In genomic region chrX:7153231-7153630, GRCh38 we compare ENCODE assay signal across 24 cellular contexts. TPM values are rescaled to one million over a fixed set of nuclear protein-coding genes. Genes with fewer than 3 reads are reported as not detected.
DNase-seq lines count a peak whose midpoint lies in the region; ATAC-seq, FAIRE-seq and TF ChIP-seq lines count a peak whose summit lies in the region.
"Had no signal": no experiment of that assay in that cellular context is flagged by ENCODE, and none has a peak within 500 bp of the region (broad histone marks: within the 10 kb centered on the region; RNA-seq: fewer than 3 reads in every experiment).

No MANE protein-coding gene starts in this region.

- TF ChIP-seq POLR2A in K562 (conservative IDR thresholded peaks at IDR 0.05), result no peak

- TF ChIP-seq EP300 in K562 (IDR thresholded peaks at IDR 0.05; ENCODE audit: low read length), result no peak

- H3K9me3 ChIP-seq in DND-41 (ENCODE audit: insufficient read depth, low read length, severe bottlenecking), result no peaks in the 10 kb centered on the region
- no peaks in the 10 kb centered on the region for H3K9me3 ChIP-seq in HEK293 (ENCODE audit: control insufficient read depth, insufficient read depth, low read depth, low read length)
- H3K9me3 ChIP-seq in K562 (replicated peaks; ENCODE audit: control insufficient read depth, insufficient read depth, low read depth, low read length), result no peaks in the 10 kb centered on the region
- H3K9me3 ChIP-seq: A549; BE2C; BLaER1 treated with 17β-estradiol and CSF1 and Interleukin-3, amounts not matched to agents 10 nM and 100 nM had no signal

- DNase-seq in DND-41, result no peak
- no peak for DNase-seq in K562 (ENCODE audit: extremely low read depth in 1 of 4, low spot score in 3 of 4)
- DNase-seq in epidermal melanocyte (ENCODE audit: insufficient read length, low spot score), result no peak
- DNase-seq in hippocampal formation (lab: John Stamatoyannopoulos, UW), result no peak
- DNase-seq: 8988T; ACHN; AML-193; BE2C; CD4-positive, alpha-beta T cell; CD8-positive, alpha-beta memory T cell; DMS53; DMS79 treated with DMSO at 0.1 percent for 48 hours; GM23248; H7; HFFc6 had no signal

- no TSS peak for BruUV-seq in K562 (replicated peaks; lab: Mats Ljungman, UMichigan)

- no peak overlapping the region for H3K4me3 Mint-ChIP-seq in stimulated activated memory B cell treated with anti-CD40 and anti-IgM and Interleukin-4, amounts not matched to agents 10 μg/mL and 1 μg/mL and 100 μg/mL, for 72 hours
- H3K4me3 Mint-ChIP-seq: CD14-positive monocyte; CD4-positive, alpha-beta T cell; CD8-positive, alpha-beta memory T cell; HFFc6 had no signal

- no peaks in the 10 kb centered on the region for H3K27me3 Mint-ChIP-seq in stimulated activated memory B cell treated with anti-CD40 and anti-IgM and Interleukin-4, amounts not matched to agents 10 μg/mL and 1 μg/mL and 100 μg/mL, for 72 hours
- H3K27me3 Mint-ChIP-seq: CD4-positive, alpha-beta T cell had no signal

- H3K9me1 ChIP-seq in K562 (ENCODE audit: control insufficient read depth, insufficient read depth, low read length), result no peaks in the 10 kb centered on the region

- H4K20me1 ChIP-seq in DND-41 (ENCODE audit: insufficient read depth, low read length) (no peaks in the 10 kb centered on the region), K562 (replicated peaks; ENCODE audit: control insufficient read depth, insufficient read depth, low read length) (no peaks in the 10 kb centered on the region)

- in situ Hi-C loops in K562 (cut with MboI), result no loop called here

- no peak overlapping the region for H3K9ac ChIP-seq in DND-41 (ENCODE audit: low read depth, low read length)
- no peak overlapping the region for H3K9ac ChIP-seq in K562 (ENCODE audit: insufficient read depth in 1 of 2, low read depth in 2 of 2, low read length in 2 of 2)
- H3K9ac ChIP-seq: BLaER1 treated with 17β-estradiol and CSF1 and Interleukin-3, amounts not matched to agents 10 nM and 100 nM; GM23248 had no signal

- no peak for FAIRE-seq in K562 (lab: Jason Lieb, UNC)
- FAIRE-seq: A549, G401.6, H1 had no signal

- no peaks in the 10 kb centered on the region for H3K9me3 Mint-ChIP-seq in stimulated activated memory B cell treated with anti-CD40 and anti-IgM and Interleukin-4, amounts not matched to agents 10 μg/mL and 1 μg/mL and 100 μg/mL, for 72 hours
- H3K9me3 Mint-ChIP-seq: CD4-positive, alpha-beta T cell; HFFc6 had no signal

- POLR2A ChIA-PET in HEK293 (lab: Yijun Ruan, JAX) (interaction anchor here (0.6 kb wide), 1 partner anchor 408 kb away, joined by 3 read pairs; no protein-coding TSS in a partner anchor), K562 (lab: Yijun Ruan, JAX) (no interaction called here)

- H2AFZ ChIP-seq in DND-41 (ENCODE audit: low read depth, low read length) (no peak overlapping the region), K562 (ENCODE audit: low read depth, low read length) (no peak overlapping the region)
- H2AFZ ChIP-seq: GM23248 had no signal

- H3K27ac ChIP-seq in DND-41 (ENCODE audit: low read length) (peak overlapping the region; percentile 59), HEK293 (ENCODE audit: extremely low read depth, low read depth, low read length) (no peak overlapping the region), K562 (ENCODE audit: extremely low read depth, low read depth, low read length) (no peak overlapping the region)
- H3K27ac ChIP-seq: A549, GM23248 had no signal

- no peaks in the 10 kb centered on the region for H3K27me3 ChIP-seq in DND-41 (ENCODE audit: insufficient read depth, low read length, poor library complexity)
- H3K27me3 ChIP-seq in K562 (ENCODE audit: control insufficient read depth in 2 of 2, insufficient read depth in 2 of 2, low read length in 2 of 2), result no peaks in the 10 kb centered on the region
- H3K27me3 ChIP-seq: BE2C; BLaER1 treated with 17β-estradiol and CSF1 and Interleukin-3, amounts not matched to agents 10 nM and 100 nM had no signal

- TF ChIP-seq RAD21 in K562 (CRISPR knock-in tag; conservative IDR thresholded peaks at IDR 0.05 in 1 of 2, IDR thresholded peaks at IDR 0.05 in 1 of 2), result no peak

- H3K36me3 Mint-ChIP-seq in stimulated activated memory B cell treated with anti-CD40 and anti-IgM and Interleukin-4, amounts not matched to agents 10 μg/mL and 1 μg/mL and 100 μg/mL, for 72 hours, result peaks cover 12% of the 10 kb centered on the region

- CTCF ChIA-PET in HEK293 (lab: Yijun Ruan, JAX) (no interaction called here), K562 (lab: Yijun Ruan, JAX; ENCODE audit: low intra/inter-chr PET ratio) (no interaction called here)

- ATAC-seq in DND-41 (ENCODE audit: insufficient read depth, low read depth), result no peak
- no peak for ATAC-seq in K562
- no peak for ATAC-seq in stimulated activated memory B cell treated with anti-CD40 and anti-IgM and Interleukin-4, amounts not matched to agents 10 μg/mL and 1 μg/mL and 100 μg/mL, for 72 hours
- no peak for ATAC-seq in HG03521 (IDR thresholded peaks at IDR 0.05; ENCODE audit: unreplicated experiment)
- ATAC-seq: A549, HCT116 had no signal

- intact Hi-C loops in K562 (cut with micrococcal nuclease), result no loop called here

- 0% methylated on average over 1 of the region's 2 CpGs for WGBS in K562 (ENCODE audit: insufficient coverage, low coverage, missing lambda C conversion rate)

- no peak overlapping the region for H3K4me2 ChIP-seq in DND-41 (ENCODE audit: insufficient read depth, low read length)
- H3K4me2 ChIP-seq in K562 (ENCODE audit: insufficient read depth, low read length), result no peak overlapping the region
- H3K4me2 ChIP-seq: A549 had no signal

- H3K4me1 ChIP-seq in DND-41 (ENCODE audit: insufficient read depth, low read length) (peaks cover 62% of the 10 kb centered on the region), HEK293 (ENCODE audit: control insufficient read depth, insufficient read depth, low read length) (no peaks in the 10 kb centered on the region), K562 (replicated peaks in 1 of 2; ENCODE audit: control insufficient read depth in 2 of 2, insufficient read depth in 2 of 2, low read length in 2 of 2) (peaks cover 0 to 4% of the 10 kb centered on the region in 2 experiments; a peak in 2 of 5 replicates)
- H3K4me1 ChIP-seq: BE2C had no signal

- peaks cover 5% of the 10 kb centered on the region for H3K4me1 Mint-ChIP-seq in stimulated activated memory B cell treated with anti-CD40 and anti-IgM and Interleukin-4, amounts not matched to agents 10 μg/mL and 1 μg/mL and 100 μg/mL, for 72 hours
- H3K4me1 Mint-ChIP-seq: CD14-positive monocyte had no signal

- peak overlapping the region; percentile 40 for H3K27ac Mint-ChIP-seq in stimulated activated memory B cell treated with anti-CD40 and anti-IgM and Interleukin-4, amounts not matched to agents 10 μg/mL and 1 μg/mL and 100 μg/mL, for 72 hours
- H3K27ac Mint-ChIP-seq: CD4-positive, alpha-beta T cell; HFFc6 had no signal

- H3K79me2 ChIP-seq in DND-41 (ENCODE audit: insufficient read depth, low read length) (peaks cover 52% of the 10 kb centered on the region), K562 (ENCODE audit: control insufficient read depth, insufficient read depth, low read length) (no peaks in the 10 kb centered on the region)

- no peak for TF ChIP-seq CTCF in DND-41 (IDR thresholded peaks at IDR 0.05; ENCODE audit: borderline replicate concordance, extremely low read depth, low read length, poor library complexity, severe bottlenecking)
- TF ChIP-seq CTCF in HEK293 (tag by site-specific recombination; IDR thresholded peaks at IDR 0.05), result no peak
- no peak for TF ChIP-seq CTCF in K562 (IDR thresholded peaks at IDR 0.05 in 2 of 3, conservative IDR thresholded peaks at IDR 0.05 in 1 of 3; ENCODE audit: insufficient read depth in 2 of 3, low read depth in 1 of 3, low read length in 3 of 3)

- H3K36me3 ChIP-seq in DND-41 (ENCODE audit: insufficient read depth, low read length), result peaks cover 4% of the 10 kb centered on the region
- no peaks in the 10 kb centered on the region for H3K36me3 ChIP-seq in HEK293 (ENCODE audit: control insufficient read depth in 2 of 2, insufficient read depth in 1 of 2, low read length in 2 of 2)
- no peaks in the 10 kb centered on the region for H3K36me3 ChIP-seq in K562 (ENCODE audit: control insufficient read depth, insufficient read depth, low read length)
- H3K36me3 ChIP-seq: BE2C had no signal

- H3K4me3 ChIP-seq in DND-41 (ENCODE audit: low read depth in 1 of 2, low read length in 2 of 2), result no peak overlapping the region
- no peak overlapping the region for H3K4me3 ChIP-seq in HEK293 (ENCODE audit: low read depth, low read length)
- H3K4me3 ChIP-seq in K562, result no peak overlapping the region
- H3K4me3 ChIP-seq: A549; BLaER1 treated with 17β-estradiol and CSF1 and Interleukin-3, amounts not matched to agents 10 nM and 100 nM; GM23248 had no signal

RNA-seq across cellular contexts. Expression of gene PUDP, which starts 5.3 kb away (rescaled TPM):
- total RNA-seq in K562 (2011; cell fraction: chromatin; rRNA removed; ENCODE audit: low replicate concordance), result 20.5 and 30.5 TPM in 2 replicates
- total RNA-seq in K562 (2011; cell fraction: nucleolus; rRNA removed), result 10.2 and 12.4 TPM in 2 replicates
- 20.8 and 28.0 TPM in 2 replicates for total RNA-seq in K562 (2011; cell fraction: nucleoplasm; rRNA removed)
- 13.6 and 13.8 TPM in 2 replicates for total RNA-seq in K562 (2014; rRNA removed)
- 21.1 and 21.2 TPM in 2 replicates for total RNA-seq in K562 (2014; rRNA removed; fragmentation: Illumina TruSeq; extraction: Trizol)
- total RNA-seq in K562 (2015; rRNA removed; fragmentation: Illumina TruSeq; extraction: Trizol), result 19.0 and 21.4 TPM in 2 replicates
- total RNA-seq in K562 (2021), result 29.2 and 31.7 TPM in 2 replicates
- 36.7 and 48.6 TPM in 2 replicates for polyA plus RNA-seq in K562 (2011; rRNA removed)
- polyA plus RNA-seq in K562 (2011; cell fraction: cytosol; rRNA removed), result 28.7 and 34.0 TPM in 2 replicates
- 12.5 and 15.8 TPM in 2 replicates for polyA plus RNA-seq in K562 (2011; cell fraction: nucleus; rRNA removed)
- 29.9 and 35.2 TPM in 2 replicates for polyA plus RNA-seq in K562 (2012)
- polyA plus RNA-seq in K562 (2014; fragmentation: Illumina TruSeq; extraction: Trizol), result 29.8 and 36.7 TPM in 2 replicates
- 10 to 100 TPM; 61.9 to 63.0 TPM for polyA plus RNA-seq in K562 (2014; fragmentation: Nextera tagmentation; extraction: Ambion mirVana)
- polyA plus RNA-seq in K562 (2014; rRNA removed), result 27.8 and 31.3 TPM in 2 replicates
- 48.9 and 52.5 TPM in 2 replicates for polyA minus RNA-seq in K562 (2011; rRNA and poly(A)+ RNA removed)
- 21.5 and 21.8 TPM in 2 replicates for polyA minus RNA-seq in K562 (2011; cell fraction: cytosol; rRNA and poly(A)+ RNA removed)
- polyA minus RNA-seq in K562 (2011; cell fraction: nucleus; rRNA and poly(A)+ RNA removed), result 10.6 and 16.1 TPM in 2 replicates

RNA-seq across cellular contexts. Expression of gene STS, which starts 5.7 kb away (rescaled TPM):
- 0.65 and 1.1 TPM in 2 replicates for total RNA-seq in K562 (2011; cell fraction: chromatin; rRNA removed; ENCODE audit: low replicate concordance)
- 0.66 and 0.83 TPM in 2 replicates for total RNA-seq in K562 (2011; cell fraction: nucleolus; rRNA removed)
- total RNA-seq in K562 (2011; cell fraction: nucleoplasm; rRNA removed), result 1.2 and 1.8 TPM in 2 replicates
- 0.36 and 0.65 TPM in 2 replicates for total RNA-seq in K562 (2014; rRNA removed)
- total RNA-seq in K562 (2014; rRNA removed; fragmentation: Illumina TruSeq; extraction: Trizol), result 0.83 and 0.91 TPM in 2 replicates
- total RNA-seq in K562 (2015; rRNA removed; fragmentation: Illumina TruSeq; extraction: Trizol), result 1.1 and 1.3 TPM in 2 replicates
- total RNA-seq in K562 (2021), result 0.73 and 0.76 TPM in 2 replicates
- 0.53 and 0.63 TPM in 2 replicates for polyA plus RNA-seq in K562 (2011; rRNA removed)
- 0.52 and 0.59 TPM in 2 replicates for polyA plus RNA-seq in K562 (2011; cell fraction: cytosol; rRNA removed)
- 0.48 and 0.51 TPM in 2 replicates for polyA plus RNA-seq in K562 (2011; cell fraction: nucleus; rRNA removed)
- 0.87 and 0.93 TPM in 2 replicates for polyA plus RNA-seq in K562 (2012)
- 0.75 and 0.89 TPM in 2 replicates for polyA plus RNA-seq in K562 (2014; fragmentation: Illumina TruSeq; extraction: Trizol)
- polyA plus RNA-seq in K562 (2014; fragmentation: Nextera tagmentation; extraction: Ambion mirVana), result under 1 TPM; 0.14 to 0.39 TPM
- polyA plus RNA-seq in K562 (2014; rRNA removed), result 0.21 and 0.45 TPM in 2 replicates
- 1.7 and 1.8 TPM in 2 replicates for polyA minus RNA-seq in K562 (2011; rRNA and poly(A)+ RNA removed)
- polyA minus RNA-seq in K562 (2011; cell fraction: cytosol; rRNA and poly(A)+ RNA removed), result 0.64 and 0.86 TPM in 2 replicates
- 0.54 and 0.89 TPM in 2 replicates for polyA minus RNA-seq in K562 (2011; cell fraction: nucleus; rRNA and poly(A)+ RNA removed)
